8 cellular contexts compared by ENCODE assay signal in the genomic region with DNA sequence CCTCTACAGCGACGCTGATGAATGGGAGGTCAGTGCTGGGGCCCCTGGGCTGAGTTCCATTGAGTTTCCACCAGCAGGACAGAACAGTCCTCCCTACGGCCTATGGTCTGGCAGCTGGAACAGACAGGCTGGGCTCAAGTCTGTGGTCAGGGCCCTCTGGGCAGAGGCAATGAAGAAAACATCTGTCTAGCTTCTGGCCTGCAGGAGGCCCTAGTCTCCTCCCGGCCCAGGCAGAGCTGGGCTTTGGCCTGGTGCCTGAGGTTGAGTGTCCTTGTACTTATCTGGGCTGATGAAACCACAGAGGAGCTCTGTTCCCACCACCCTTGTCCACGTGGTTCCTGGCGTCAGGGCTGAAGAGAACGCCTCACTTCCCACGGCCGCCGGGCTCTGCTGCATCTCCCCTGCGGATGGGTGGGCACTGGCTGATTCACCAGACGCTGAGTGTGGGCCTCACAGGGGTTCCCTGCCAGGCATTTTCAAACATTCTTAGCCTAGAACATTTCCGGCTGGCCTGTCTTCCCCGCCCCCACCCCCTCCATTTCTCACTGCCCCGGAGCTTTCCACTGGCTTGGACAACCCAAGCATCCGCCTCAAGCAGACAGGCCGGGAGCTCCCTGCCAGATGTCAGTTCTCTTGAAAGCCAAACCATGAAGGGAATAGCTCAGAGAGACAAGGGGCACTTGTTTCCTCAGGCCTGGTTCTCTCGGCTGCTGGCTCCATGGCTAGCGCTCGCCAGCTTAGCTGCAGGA. TPM values are rescaled to one million over a fixed set of nuclear protein-coding genes. Genes with fewer than 3 reads are reported as not detected.
DNase-seq lines count a peak whose midpoint lies in the region; ATAC-seq, FAIRE-seq and TF ChIP-seq lines count a peak whose summit lies in the region.

No MANE protein-coding gene starts in this region.

- POLR2A ChIA-PET in GM12878 (lab: Charles Lee): interaction anchor here (0.6 to 4.6 kb wide), 18 partner anchors 11 to 409 kb away, joined by 3 to 51 read pairs (median 5); no protein-coding TSS in a partner anchor

- H3K4me1 Mint-ChIP-seq in HFFc6 (ENCODE audit: low read depth): peaks cover 47% of the 10 kb centered on the region
- H3K4me1 Mint-ChIP-seq in immature natural killer cell: peaks cover 67% of the 10 kb centered on the region in 2 donors

- no peak overlapping the region for H2AFZ ChIP-seq in GM12878 (ENCODE audit: control insufficient read depth, low read depth, low read length)

- H3K4me3 ChIP-seq in GM12878: peak overlapping the region; percentile 50; the same call in 1 of the 2 replicates
- peak overlapping the region; percentile 10 to 41 (median 14) for H3K4me3 ChIP-seq in skeletal muscle tissue (ENCODE audit: low read length in 3 of 3)

- CTCF ChIA-PET in GM12878 (lab: Yijun Ruan, JAX): interaction anchor here (0.6 to 4.6 kb wide), 25 partner anchors 9 to 652 kb away, joined by 3 to 73 read pairs (median 4); partner anchors contain the start of genes C15orf39 and PPCDC

- in situ Hi-C loops in GM12878 (cut with MboI): no loop called here

- ATAC-seq in GM12878 (peak; percentile 47), GM18858 (IDR thresholded peaks at IDR 0.05; ENCODE audit: unreplicated experiment) (no peak)

- H3K27me3 Mint-ChIP-seq in HFFc6 (ENCODE audit: insufficient read depth) (peaks cover 3% of the 10 kb centered on the region; the same call in 1 of the 2 replicates), immature natural killer cell (ENCODE audit: low read depth in 3 of 3) (no peaks in the 10 kb centered on the region)

- peak; percentile 59 for TF ChIP-seq RAD21 in GM12878 (IDR thresholded peaks at IDR 0.05; ENCODE audit: insufficient read depth, low read depth, low read length)

- peak; percentile 15 to 24; a peak in 1 of 4 replicates for TF ChIP-seq EP300 in GM12878 (IDR thresholded peaks at IDR 0.05; ENCODE audit: borderline replicate concordance in 1 of 2, control insufficient read depth in 1 of 2, low read depth in 2 of 2, low read length in 2 of 2)

- peaks cover 2 to 10% of the 10 kb centered on the region in 2 experiments; a peak in 3 of 4 replicates for H3K36me3 ChIP-seq in GM12878 (ENCODE audit: control insufficient read depth in 2 of 2, insufficient read depth in 2 of 2, low read length in 1 of 2)
- peaks cover 0 to 13% (median 6%) of the 10 kb centered on the region in 3 donors for H3K36me3 ChIP-seq in skeletal muscle tissue (ENCODE audit: control insufficient read depth in 3 of 3, insufficient read depth in 3 of 3, low read length in 3 of 3)

- H3K36me3 Mint-ChIP-seq in HFFc6 (ENCODE audit: low read depth) (peaks cover 2% of the 10 kb centered on the region; the same call in 1 of the 2 replicates), immature natural killer cell (peaks cover 0 to 3% (median 1%) of the 10 kb centered on the region in 3 donors)

- H3K27me3 ChIP-seq in GM12878 (replicated peaks in 1 of 2; ENCODE audit: control insufficient read depth in 2 of 2, insufficient read depth in 2 of 2, low read length in 1 of 2) (no peaks in the 10 kb centered on the region), skeletal muscle tissue (ENCODE audit: control insufficient read depth in 3 of 3, insufficient read depth in 3 of 3, low read length in 3 of 3) (no peaks in the 10 kb centered on the region)

- no peaks in the 10 kb centered on the region for H3K9me3 Mint-ChIP-seq in HFFc6
- no peaks in the 10 kb centered on the region for H3K9me3 Mint-ChIP-seq in immature natural killer cell

- 25% methylated on average over 20 of the region's 20 CpGs for WGBS in GM12878 (ENCODE audit: insufficient coverage, insufficient replicate concordance, low lambda C conversion rate, missing lambda C conversion rate)

- peak; percentile 55 for DNase-seq in SIG-M5 treated with dmso at 0.1 percent for 504 hours (lab: John Stamatoyannopoulos, UW; ENCODE audit: unreplicated experiment)
- DNase-seq in SIG-M5 (lab: John Stamatoyannopoulos, UW): no peak
- peak; percentile 98 for DNase-seq in HFFc6
- peak; percentile 72 for DNase-seq in NAMALWA (ENCODE audit: low spot score)
- DNase-seq in GM12878 (ENCODE audit: low read depth, low spot score): peak; percentile 93
- DNase-seq in immature natural killer cell: peak; percentile 69 to 76 (median 75)

- H3K27ac ChIP-seq in GM12878 (ENCODE audit: control insufficient read depth, insufficient read depth) (peak overlapping the region; percentile 100), skeletal muscle tissue (ENCODE audit: low read depth, low read length) (peak overlapping the region; percentile 65)

- peaks cover 39% of the 10 kb centered on the region for H3K79me2 ChIP-seq in GM12878 (ENCODE audit: control insufficient read depth, insufficient read depth, low read length)

- peak; percentile 65 for FAIRE-seq in GM12878 (lab: Jason Lieb, UNC)

- TF ChIP-seq POLR2A in GM12878 (IDR thresholded peaks at IDR 0.05; ENCODE audit: low read depth, low read length): peak; percentile 57

- SMC1A ChIA-PET in GM12878 (lab: Charles Lee; ENCODE audit: uncharacterized antibody, unreplicated experiment): interaction anchor here (0.9 to 3.1 kb wide), 15 partner anchors 9 to 412 kb away, joined by 3 to 18 read pairs (median 4); no protein-coding TSS in a partner anchor

- H3K4me1 ChIP-seq in GM12878 (ENCODE audit: control insufficient read depth, insufficient read depth, low read length) (peaks cover 69% of the 10 kb centered on the region), skeletal muscle tissue (ENCODE audit: control insufficient read depth in 3 of 3, insufficient read depth in 3 of 3, low read length in 3 of 3) (peaks cover 49 to 68% (median 63%) of the 10 kb centered on the region in 3 donors)

- no peaks in the 10 kb centered on the region for H4K20me1 ChIP-seq in GM12878 (ENCODE audit: control insufficient read depth, insufficient read depth)

- H3K9ac ChIP-seq in GM12878 (ENCODE audit: control insufficient read depth, insufficient read depth, low read length) (peak overlapping the region; percentile 93), skeletal muscle tissue (ENCODE audit: low read depth in 1 of 3, low read length in 3 of 3) (peak overlapping the region in 2 of 3 donors; percentile 53 to 64)

- RAD21 ChIA-PET in GM12878 (lab: Charles Lee; ENCODE audit: unreplicated experiment): interaction anchor here (0.7 to 4.0 kb wide), 24 partner anchors 10 to 324 kb away, joined by 3 to 36 read pairs (median 8); partner anchors contain the start of gene PPCDC

- BruUV-seq in GM12878 (replicated peaks; lab: Mats Ljungman, UMichigan): no TSS peak

- TF ChIP-seq CTCF in HFFc6 (IDR thresholded peaks at IDR 0.05): peak; percentile 74
- TF ChIP-seq CTCF in GM12878 (IDR thresholded peaks at IDR 0.05 in 2 of 3, conservative IDR thresholded peaks at IDR 0.05 in 1 of 3; ENCODE audit: control insufficient read depth in 2 of 3, extremely low read depth in 1 of 3, insufficient read depth in 1 of 3, low read depth in 3 of 3, low read length in 3 of 3): peak; percentile 40 to 58 (median 47); a peak in 5 of 6 replicates

- peak overlapping the region; percentile 57 for H3K4me3 Mint-ChIP-seq in HFFc6
- peak overlapping the region; percentile 61 to 84 (median 77) for H3K4me3 Mint-ChIP-seq in immature natural killer cell

- intact Hi-C loops in GM12878 (cut with micrococcal nuclease; ENCODE audit: unreplicated experiment): loop anchor here (1.0 to 2.0 kb wide), 8 partner anchors 26 to 161 kb away; no protein-coding TSS in a partner anchor

- H3K4me2 ChIP-seq in GM12878 (ENCODE audit: control insufficient read depth, insufficient read depth): peak overlapping the region; percentile 60

- H3K9me3 ChIP-seq in GM12878 (replicated peaks; ENCODE audit: control insufficient read depth, insufficient read depth, low read length) (no peaks in the 10 kb centered on the region), skeletal muscle tissue (ENCODE audit: control insufficient read depth in 3 of 3, low read length in 3 of 3) (no peaks in the 10 kb centered on the region)

- H3K27ac Mint-ChIP-seq in HFFc6: peak overlapping the region; percentile 93
- peak overlapping the region; percentile 87 to 98 (median 94) for H3K27ac Mint-ChIP-seq in immature natural killer cell

RNA-seq across cellular contexts. Expression of gene PPCDC, which starts 20.3 kb away (rescaled TPM):
- total RNA-seq in HFFc6 (2021; fragmentation: NEBNext Ultra II Directional; extraction: Animal tissue kit (Norgen Biotek cat#: 25700)): 10 to 100 TPM in 5 of 6 experiments, 1 to 10 TPM in 1; 9.8 to 12.3 (median 11.2) TPM
- 112 and 121 TPM in 2 replicates for total RNA-seq in GM12878 (2013; cell fraction: nucleolus; rRNA removed)
- total RNA-seq in GM12878 (2014; rRNA removed): 42.7 and 45.0 TPM in 2 replicates
- total RNA-seq in GM12878 (2014; rRNA removed; fragmentation: Illumina TruSeq; extraction: Trizol): 29.4 and 32.5 TPM in 2 replicates
- 40.2 and 43.3 TPM in 2 replicates for total RNA-seq in GM12878 (2021)
- 25.0 TPM for polyA plus RNA-seq in GM12878 (2011; ENCODE audit: low read depth)
- polyA plus RNA-seq in GM12878 (2011; rRNA removed): 27.9 and 44.7 TPM in 2 replicates
- polyA plus RNA-seq in GM12878 (2011; cell fraction: cytosol; rRNA removed): 61.6 and 76.5 TPM in 2 replicates
- polyA plus RNA-seq in GM12878 (2011; cell fraction: nucleus; rRNA removed): 83.3 and 92.0 TPM in 2 replicates
- polyA plus RNA-seq in GM12878 (2012): 27.6 and 38.4 TPM in 2 replicates
- 32.9 and 35.7 TPM in 2 replicates for polyA plus RNA-seq in GM12878 (2014; fragmentation: Illumina TruSeq; extraction: Trizol)
- 100 to 1,000 TPM in 1 of 2 experiments, 10 to 100 TPM in 1; 92.0 to 135 TPM for polyA plus RNA-seq in GM12878 (2014; fragmentation: Nextera tagmentation; extraction: Ambion mirVana)
- 68.2 and 69.9 TPM in 2 replicates for polyA plus RNA-seq in GM12878 (2014; rRNA removed)
- polyA plus RNA-seq in GM12878 (2016; fragmentation: Nextera tagmentation; extraction: Ambion mirVana): 10 to 100 TPM; 65.4 to 67.9 TPM
- 37.2 and 70.2 TPM in 2 replicates for polyA minus RNA-seq in GM12878 (2011; rRNA and poly(A)+ RNA removed)
- polyA minus RNA-seq in GM12878 (2011; cell fraction: cytosol; rRNA and poly(A)+ RNA removed): 8.8 and 18.7 TPM in 2 replicates
- 51.0 and 104 TPM in 2 replicates for polyA minus RNA-seq in GM12878 (2011; cell fraction: nucleus; rRNA and poly(A)+ RNA removed)
- 10 to 100 TPM; 20.8 to 23.9 (median 23.1) TPM for polyA plus RNA-seq in immature natural killer cell
- total RNA-seq in skeletal muscle tissue: 4.7 TPM

RNA-seq across cellular contexts. Expression of gene SCAMP5, which starts 48.3 kb away (rescaled TPM):
- total RNA-seq in HFFc6 (2021; fragmentation: NEBNext Ultra II Directional; extraction: Animal tissue kit (Norgen Biotek cat#: 25700)): 10 to 100 TPM in 2 of 6 experiments, 1 to 10 TPM in 4; 6.4 to 11.2 (median 6.9) TPM
- 5.9 and 8.5 TPM in 2 replicates for total RNA-seq in GM12878 (2013; cell fraction: nucleolus; rRNA removed)
- total RNA-seq in GM12878 (2014; rRNA removed) (20.2 and 22.2 TPM in 2 replicates), GM12878 (2014; rRNA removed; fragmentation: Illumina TruSeq; extraction: Trizol) (13.6 and 15.0 TPM in 2 replicates), GM12878 (2021) (24.8 and 25.5 TPM in 2 replicates), skeletal muscle tissue (1.6 TPM)
- polyA plus RNA-seq in GM12878 (2011; ENCODE audit: low read depth): 7.6 TPM
- polyA plus RNA-seq in GM12878 (2011; rRNA removed) (15.7 and 24.3 TPM in 2 replicates), GM12878 (2014; fragmentation: Illumina TruSeq; extraction: Trizol) (26.3 and 30.3 TPM in 2 replicates), GM12878 (2014; fragmentation: Nextera tagmentation; extraction: Ambion mirVana) (1 to 10 TPM; 2.3 to 2.5 TPM), GM12878 (2014; rRNA removed) (35.5 and 41.6 TPM in 2 replicates), GM12878 (2016; fragmentation: Nextera tagmentation; extraction: Ambion mirVana) (1 to 10 TPM; 1.6 to 1.7 TPM), immature natural killer cell (not detected)
- polyA plus RNA-seq in GM12878 (2011; cell fraction: cytosol; rRNA removed): 28.5 and 32.2 TPM in 2 replicates
- 19.4 and 24.8 TPM in 2 replicates for polyA plus RNA-seq in GM12878 (2011; cell fraction: nucleus; rRNA removed)
- 8.5 and 11.0 TPM in 2 replicates for polyA plus RNA-seq in GM12878 (2012)
- 21.5 and 25.9 TPM in 2 replicates for polyA minus RNA-seq in GM12878 (2011; rRNA and poly(A)+ RNA removed)
- polyA minus RNA-seq in GM12878 (2011; cell fraction: cytosol; rRNA and poly(A)+ RNA removed): 9.0 and 9.6 TPM in 2 replicates
- polyA minus RNA-seq in GM12878 (2011; cell fraction: nucleus; rRNA and poly(A)+ RNA removed): 3.3 and 7.8 TPM in 2 replicates
